12 cellular contexts compared by ENCODE assay signal in the genomic region with DNA sequence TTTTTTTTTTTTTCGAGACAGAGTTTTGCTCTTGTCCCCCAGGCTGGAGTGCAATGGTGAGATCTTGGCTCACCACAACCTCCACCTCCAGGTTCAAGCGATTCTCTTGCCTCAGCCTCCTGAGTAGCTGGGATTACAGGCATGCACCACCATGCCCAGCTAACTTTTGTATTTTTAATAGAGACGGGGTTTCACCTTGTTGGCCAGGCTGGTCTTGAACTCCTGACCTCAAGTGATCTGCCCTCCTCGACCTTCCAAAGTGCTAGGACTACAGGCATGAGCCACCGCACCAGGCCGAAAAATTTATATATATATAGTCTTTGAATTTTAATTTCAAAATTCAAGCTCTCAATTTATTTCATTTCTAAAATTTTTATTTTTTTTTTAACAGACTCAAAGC. TPM values are rescaled to one million over a fixed set of nuclear protein-coding genes. Genes with fewer than 3 reads are reported as not detected.
"Had no signal": no experiment of that assay in that cellular context is flagged by ENCODE, and none has a peak within 500 bp of the region (broad histone marks: within the 10 kb centered on the region; RNA-seq: fewer than 3 reads in every experiment).

No MANE protein-coding gene starts in this region.

RNA-seq across cellular contexts. Expression of a gene that starts 6.2 kb away (rescaled TPM):
- total RNA-seq: activated naive CD8-positive, alpha-beta T cell treated with anti-CD3 and anti-CD28 coated beads, Interleukin-2, amount 10 ng/mL, durations not matched to agents 7 days and 5 days; activated T-helper 1 cell treated with anti-CD3 and anti-CD28 coated beads, Interleukin-12 subunit alpha, Interleukin-12 subunit beta, Interleukin-2, Interleukin-4 antibody, amounts not matched to agents 30 ng/mL and 10 ng/mL and 1 ng/mL, durations not matched to agents 14 hours and 24 hours and 36 hours; activated T-helper 17 cell treated with anti-CD3 and anti-CD28 coated beads, Interleukin-2, amount 50 U/mL, for 72 hours; aorta; ascending aorta; astrocyte; body of pancreas; bronchial epithelial cell; cardiac muscle cell; cardiac septum; cerebellum; chondrocyte had no signal
